Comparison of ENCODE assay signal across 1 cellular context in the genomic region with DNA sequence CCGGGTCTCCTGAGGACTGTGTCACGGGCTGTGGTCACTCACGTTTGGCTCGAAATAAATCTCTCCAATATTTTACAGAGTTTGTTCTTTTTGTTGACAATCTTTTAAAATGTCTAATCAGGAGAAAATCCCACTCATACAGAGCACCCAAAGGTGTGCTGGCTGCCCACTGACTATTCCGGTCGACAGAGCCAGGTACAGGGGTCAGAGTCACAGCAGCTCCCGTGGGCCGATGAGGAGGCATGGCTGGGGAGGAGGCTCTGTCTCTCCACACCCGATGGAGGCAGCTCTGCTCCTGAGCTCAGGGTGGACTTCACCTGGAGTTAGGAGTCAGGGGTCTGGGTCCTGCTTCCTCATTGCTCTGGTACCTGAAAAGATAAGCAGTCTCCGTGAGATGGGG.
TF ChIP-seq lines count a peak whose summit lies in the region.

No MANE protein-coding gene starts in this region.

TF ChIP-seq in WTC11, 78 proteins besides CTCF, POLR2A, EP300 and RAD21:
- TF ChIP-seq, protein P1, sequence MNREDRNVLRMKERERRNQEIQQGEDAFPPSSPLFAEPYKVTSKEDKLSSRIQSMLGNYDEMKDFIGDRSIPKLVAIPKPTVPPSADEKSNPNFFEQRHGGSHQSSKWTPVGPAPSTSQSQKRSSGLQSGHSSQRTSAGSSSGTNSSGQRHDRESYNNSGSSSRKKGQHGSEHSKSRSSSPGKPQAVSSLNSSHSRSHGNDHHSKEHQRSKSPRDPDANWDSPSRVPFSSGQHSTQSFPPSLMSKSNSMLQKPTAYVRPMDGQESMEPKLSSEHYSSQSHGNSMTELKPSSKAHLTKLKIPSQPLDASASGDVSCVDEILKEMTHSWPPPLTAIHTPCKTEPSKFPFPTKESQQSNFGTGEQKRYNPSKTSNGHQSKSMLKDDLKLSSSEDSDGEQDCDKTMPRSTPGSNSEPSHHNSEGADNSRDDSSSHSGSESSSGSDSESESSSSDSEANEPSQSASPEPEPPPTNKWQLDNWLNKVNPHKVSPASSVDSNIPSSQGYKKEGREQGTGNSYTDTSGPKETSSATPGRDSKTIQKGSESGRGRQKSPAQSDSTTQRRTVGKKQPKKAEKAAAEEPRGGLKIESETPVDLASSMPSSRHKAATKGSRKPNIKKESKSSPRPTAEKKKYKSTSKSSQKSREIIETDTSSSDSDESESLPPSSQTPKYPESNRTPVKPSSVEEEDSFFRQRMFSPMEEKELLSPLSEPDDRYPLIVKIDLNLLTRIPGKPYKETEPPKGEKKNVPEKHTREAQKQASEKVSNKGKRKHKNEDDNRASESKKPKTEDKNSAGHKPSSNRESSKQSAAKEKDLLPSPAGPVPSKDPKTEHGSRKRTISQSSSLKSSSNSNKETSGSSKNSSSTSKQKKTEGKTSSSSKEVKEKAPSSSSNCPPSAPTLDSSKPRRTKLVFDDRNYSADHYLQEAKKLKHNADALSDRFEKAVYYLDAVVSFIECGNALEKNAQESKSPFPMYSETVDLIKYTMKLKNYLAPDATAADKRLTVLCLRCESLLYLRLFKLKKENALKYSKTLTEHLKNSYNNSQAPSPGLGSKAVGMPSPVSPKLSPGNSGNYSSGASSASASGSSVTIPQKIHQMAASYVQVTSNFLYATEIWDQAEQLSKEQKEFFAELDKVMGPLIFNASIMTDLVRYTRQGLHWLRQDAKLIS (CRISPR knock-in tag; IDR thresholded peaks at IDR 0.05; ENCODE audit: borderline replicate concordance), result no peak
- TF ChIP-seq NFATC4 (CRISPR knock-in tag; IDR thresholded peaks at IDR 0.05) (no peak), SMAD4 (CRISPR knock-in tag; IDR thresholded peaks at IDR 0.05) (no peak), JUN (CRISPR knock-in tag; IDR thresholded peaks at IDR 0.05) (no peak), TEAD4 (CRISPR knock-in tag; IDR thresholded peaks at IDR 0.05) (no peak), CREM (CRISPR knock-in tag; IDR thresholded peaks at IDR 0.05) (no peak), NFE2L1 (CRISPR knock-in tag; IDR thresholded peaks at IDR 0.05) (no peak), FOXP1 (CRISPR knock-in tag; IDR thresholded peaks at IDR 0.05; ENCODE audit: borderline replicate concordance) (no peak), MXD4 (CRISPR knock-in tag; IDR thresholded peaks at IDR 0.05; ENCODE audit: borderline replicate concordance) (no peak), GABPB1 (CRISPR knock-in tag; IDR thresholded peaks at IDR 0.05) (no peak), KAT7 (CRISPR knock-in tag; IDR thresholded peaks at IDR 0.05; ENCODE audit: borderline replicate concordance) (no peak)
- TF ChIP-seq, protein P2, sequence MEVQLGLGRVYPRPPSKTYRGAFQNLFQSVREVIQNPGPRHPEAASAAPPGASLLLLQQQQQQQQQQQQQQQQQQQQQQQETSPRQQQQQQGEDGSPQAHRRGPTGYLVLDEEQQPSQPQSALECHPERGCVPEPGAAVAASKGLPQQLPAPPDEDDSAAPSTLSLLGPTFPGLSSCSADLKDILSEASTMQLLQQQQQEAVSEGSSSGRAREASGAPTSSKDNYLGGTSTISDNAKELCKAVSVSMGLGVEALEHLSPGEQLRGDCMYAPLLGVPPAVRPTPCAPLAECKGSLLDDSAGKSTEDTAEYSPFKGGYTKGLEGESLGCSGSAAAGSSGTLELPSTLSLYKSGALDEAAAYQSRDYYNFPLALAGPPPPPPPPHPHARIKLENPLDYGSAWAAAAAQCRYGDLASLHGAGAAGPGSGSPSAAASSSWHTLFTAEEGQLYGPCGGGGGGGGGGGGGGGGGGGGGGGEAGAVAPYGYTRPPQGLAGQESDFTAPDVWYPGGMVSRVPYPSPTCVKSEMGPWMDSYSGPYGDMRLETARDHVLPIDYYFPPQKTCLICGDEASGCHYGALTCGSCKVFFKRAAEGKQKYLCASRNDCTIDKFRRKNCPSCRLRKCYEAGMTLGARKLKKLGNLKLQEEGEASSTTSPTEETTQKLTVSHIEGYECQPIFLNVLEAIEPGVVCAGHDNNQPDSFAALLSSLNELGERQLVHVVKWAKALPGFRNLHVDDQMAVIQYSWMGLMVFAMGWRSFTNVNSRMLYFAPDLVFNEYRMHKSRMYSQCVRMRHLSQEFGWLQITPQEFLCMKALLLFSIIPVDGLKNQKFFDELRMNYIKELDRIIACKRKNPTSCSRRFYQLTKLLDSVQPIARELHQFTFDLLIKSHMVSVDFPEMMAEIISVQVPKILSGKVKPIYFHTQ (CRISPR knock-in tag; IDR thresholded peaks at IDR 0.05), result no peak
- TF ChIP-seq, protein P3, sequence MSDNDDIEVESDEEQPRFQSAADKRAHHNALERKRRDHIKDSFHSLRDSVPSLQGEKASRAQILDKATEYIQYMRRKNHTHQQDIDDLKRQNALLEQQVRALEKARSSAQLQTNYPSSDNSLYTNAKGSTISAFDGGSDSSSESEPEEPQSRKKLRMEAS (CRISPR knock-in tag; IDR thresholded peaks at IDR 0.05), result no peak
- TF ChIP-seq, protein P4, sequence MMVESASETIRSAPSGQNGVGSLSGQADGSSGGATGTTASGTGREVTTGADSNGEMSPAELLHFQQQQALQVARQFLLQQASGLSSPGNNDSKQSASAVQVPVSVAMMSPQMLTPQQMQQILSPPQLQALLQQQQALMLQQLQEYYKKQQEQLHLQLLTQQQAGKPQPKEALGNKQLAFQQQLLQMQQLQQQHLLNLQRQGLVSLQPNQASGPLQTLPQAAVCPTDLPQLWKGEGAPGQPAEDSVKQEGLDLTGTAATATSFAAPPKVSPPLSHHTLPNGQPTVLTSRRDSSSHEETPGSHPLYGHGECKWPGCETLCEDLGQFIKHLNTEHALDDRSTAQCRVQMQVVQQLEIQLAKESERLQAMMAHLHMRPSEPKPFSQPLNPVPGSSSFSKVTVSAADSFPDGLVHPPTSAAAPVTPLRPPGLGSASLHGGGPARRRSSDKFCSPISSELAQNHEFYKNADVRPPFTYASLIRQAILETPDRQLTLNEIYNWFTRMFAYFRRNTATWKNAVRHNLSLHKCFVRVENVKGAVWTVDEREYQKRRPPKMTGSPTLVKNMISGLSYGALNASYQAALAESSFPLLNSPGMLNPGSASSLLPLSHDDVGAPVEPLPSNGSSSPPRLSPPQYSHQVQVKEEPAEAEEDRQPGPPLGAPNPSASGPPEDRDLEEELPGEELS (CRISPR knock-in tag; IDR thresholded peaks at IDR 0.05), result no peak
- TF ChIP-seq, protein P5, sequence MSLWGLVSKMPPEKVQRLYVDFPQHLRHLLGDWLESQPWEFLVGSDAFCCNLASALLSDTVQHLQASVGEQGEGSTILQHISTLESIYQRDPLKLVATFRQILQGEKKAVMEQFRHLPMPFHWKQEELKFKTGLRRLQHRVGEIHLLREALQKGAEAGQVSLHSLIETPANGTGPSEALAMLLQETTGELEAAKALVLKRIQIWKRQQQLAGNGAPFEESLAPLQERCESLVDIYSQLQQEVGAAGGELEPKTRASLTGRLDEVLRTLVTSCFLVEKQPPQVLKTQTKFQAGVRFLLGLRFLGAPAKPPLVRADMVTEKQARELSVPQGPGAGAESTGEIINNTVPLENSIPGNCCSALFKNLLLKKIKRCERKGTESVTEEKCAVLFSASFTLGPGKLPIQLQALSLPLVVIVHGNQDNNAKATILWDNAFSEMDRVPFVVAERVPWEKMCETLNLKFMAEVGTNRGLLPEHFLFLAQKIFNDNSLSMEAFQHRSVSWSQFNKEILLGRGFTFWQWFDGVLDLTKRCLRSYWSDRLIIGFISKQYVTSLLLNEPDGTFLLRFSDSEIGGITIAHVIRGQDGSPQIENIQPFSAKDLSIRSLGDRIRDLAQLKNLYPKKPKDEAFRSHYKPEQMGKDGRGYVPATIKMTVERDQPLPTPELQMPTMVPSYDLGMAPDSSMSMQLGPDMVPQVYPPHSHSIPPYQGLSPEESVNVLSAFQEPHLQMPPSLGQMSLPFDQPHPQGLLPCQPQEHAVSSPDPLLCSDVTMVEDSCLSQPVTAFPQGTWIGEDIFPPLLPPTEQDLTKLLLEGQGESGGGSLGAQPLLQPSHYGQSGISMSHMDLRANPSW (CRISPR knock-in tag; conservative IDR thresholded peaks at IDR 0.05; ENCODE audit: low read depth), result no peak
- TF ChIP-seq, protein P6, sequence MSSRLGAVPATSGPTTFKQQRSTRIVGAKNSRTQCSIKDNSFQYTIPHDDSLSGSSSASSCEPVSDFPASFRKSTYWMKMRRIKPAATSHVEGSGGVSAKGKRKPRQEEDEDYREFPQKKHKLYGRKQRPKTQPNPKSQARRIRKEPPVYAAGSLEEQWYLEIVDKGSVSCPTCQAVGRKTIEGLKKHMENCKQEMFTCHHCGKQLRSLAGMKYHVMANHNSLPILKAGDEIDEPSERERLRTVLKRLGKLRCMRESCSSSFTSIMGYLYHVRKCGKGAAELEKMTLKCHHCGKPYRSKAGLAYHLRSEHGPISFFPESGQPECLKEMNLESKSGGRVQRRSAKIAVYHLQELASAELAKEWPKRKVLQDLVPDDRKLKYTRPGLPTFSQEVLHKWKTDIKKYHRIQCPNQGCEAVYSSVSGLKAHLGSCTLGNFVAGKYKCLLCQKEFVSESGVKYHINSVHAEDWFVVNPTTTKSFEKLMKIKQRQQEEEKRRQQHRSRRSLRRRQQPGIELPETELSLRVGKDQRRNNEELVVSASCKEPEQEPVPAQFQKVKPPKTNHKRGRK (CRISPR knock-in tag; IDR thresholded peaks at IDR 0.05; ENCODE audit: borderline replicate concordance), result no peak
- TF ChIP-seq, protein P7, sequence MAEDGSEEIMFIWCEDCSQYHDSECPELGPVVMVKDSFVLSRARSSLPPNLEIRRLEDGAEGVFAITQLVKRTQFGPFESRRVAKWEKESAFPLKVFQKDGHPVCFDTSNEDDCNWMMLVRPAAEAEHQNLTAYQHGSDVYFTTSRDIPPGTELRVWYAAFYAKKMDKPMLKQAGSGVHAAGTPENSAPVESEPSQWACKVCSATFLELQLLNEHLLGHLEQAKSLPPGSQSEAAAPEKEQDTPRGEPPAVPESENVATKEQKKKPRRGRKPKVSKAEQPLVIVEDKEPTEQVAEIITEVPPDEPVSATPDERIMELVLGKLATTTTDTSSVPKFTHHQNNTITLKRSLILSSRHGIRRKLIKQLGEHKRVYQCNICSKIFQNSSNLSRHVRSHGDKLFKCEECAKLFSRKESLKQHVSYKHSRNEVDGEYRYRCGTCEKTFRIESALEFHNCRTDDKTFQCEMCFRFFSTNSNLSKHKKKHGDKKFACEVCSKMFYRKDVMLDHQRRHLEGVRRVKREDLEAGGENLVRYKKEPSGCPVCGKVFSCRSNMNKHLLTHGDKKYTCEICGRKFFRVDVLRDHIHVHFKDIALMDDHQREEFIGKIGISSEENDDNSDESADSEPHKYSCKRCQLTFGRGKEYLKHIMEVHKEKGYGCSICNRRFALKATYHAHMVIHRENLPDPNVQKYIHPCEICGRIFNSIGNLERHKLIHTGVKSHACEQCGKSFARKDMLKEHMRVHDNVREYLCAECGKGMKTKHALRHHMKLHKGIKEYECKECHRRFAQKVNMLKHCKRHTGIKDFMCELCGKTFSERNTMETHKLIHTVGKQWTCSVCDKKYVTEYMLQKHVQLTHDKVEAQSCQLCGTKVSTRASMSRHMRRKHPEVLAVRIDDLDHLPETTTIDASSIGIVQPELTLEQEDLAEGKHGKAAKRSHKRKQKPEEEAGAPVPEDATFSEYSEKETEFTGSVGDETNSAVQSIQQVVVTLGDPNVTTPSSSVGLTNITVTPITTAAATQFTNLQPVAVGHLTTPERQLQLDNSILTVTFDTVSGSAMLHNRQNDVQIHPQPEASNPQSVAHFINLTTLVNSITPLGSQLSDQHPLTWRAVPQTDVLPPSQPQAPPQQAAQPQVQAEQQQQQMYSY (CRISPR knock-in tag; IDR thresholded peaks at IDR 0.05), result no peak
